In genomic region chr6:136921521-136921935, GRCh38 we compare ENCODE assay signal across 1 cellular context.
TF ChIP-seq lines count a peak whose summit lies in the region.

No MANE protein-coding gene starts in this region.

TF ChIP-seq in H1, 55 proteins besides CTCF, POLR2A, EP300 and RAD21:
- TF ChIP-seq CHD7 (IDR thresholded peaks at IDR 0.05; ENCODE audit: insufficient replicate concordance, low read length), result no peak
- TF ChIP-seq FOSL1 (IDR thresholded peaks at IDR 0.05; ENCODE audit: insufficient read depth, low read depth, low read length), result no peak
- peak; percentile 64 for TF ChIP-seq E2F6 (IDR thresholded peaks at IDR 0.05)
- no peak for TF ChIP-seq EGR1 (IDR thresholded peaks at IDR 0.05; ENCODE audit: borderline replicate concordance, low read depth, low read length)
- TF ChIP-seq RFX5 (IDR thresholded peaks at IDR 0.05; ENCODE audit: borderline replicate concordance, low read depth, low read length), result peak; percentile 72; the same call in 1 of the 2 replicates
- TF ChIP-seq KDM4A (IDR thresholded peaks at IDR 0.05; ENCODE audit: low read depth, low read length, severe bottlenecking), result peak; percentile 80
- TF ChIP-seq ATF3 (IDR thresholded peaks at IDR 0.05; ENCODE audit: insufficient read depth, low read depth, low read length), result no peak
- peak; percentile 73 for TF ChIP-seq EZH2 (IDR thresholded peaks at IDR 0.05; ENCODE audit: low read depth, low read length, severe bottlenecking)
- TF ChIP-seq ASH2L (IDR thresholded peaks at IDR 0.05; ENCODE audit: low read length), result peak; percentile 52
- 0 out of 2 replicates have a peak, but pooled peaks have one; percentile 28 for TF ChIP-seq TAF1 (IDR thresholded peaks at IDR 0.05; ENCODE audit: low read depth, low read length)
- TF ChIP-seq MAX (IDR thresholded peaks at IDR 0.05), result no peak
